Comparison of ENCODE assay signal across 18 cellular contexts in genomic region chr5:137234973-137235943, GRCh38.
DNase-seq lines count a peak whose midpoint lies in the region; ATAC-seq and TF ChIP-seq lines count a peak whose summit lies in the region.
"Had no signal": no experiment of that assay in that cellular context is flagged by ENCODE, and none has a peak within 500 bp of the region (broad histone marks: within the 10 kb centered on the region; RNA-seq: fewer than 3 reads in every experiment).

No MANE protein-coding gene starts in this region.

- BruUV-seq in mammary epithelial cell (replicated peaks; lab: Mats Ljungman, UMichigan) = TSS peak; percentile 76

- H3K9me3 ChIP-seq in mammary epithelial cell (replicated peaks; ENCODE audit: insufficient read depth, low read length) = no peaks in the 10 kb centered on the region
- H3K9me3 ChIP-seq: adrenal gland, neutrophil, testis had no signal

- TF ChIP-seq CTCF in mammary epithelial cell (conservative IDR thresholded peaks at IDR 0.05 in 1 of 2, IDR thresholded peaks at IDR 0.05 in 1 of 2; ENCODE audit: extremely low read depth in 1 of 2, insufficient read depth in 1 of 2, low read depth in 1 of 2, low read length in 2 of 2) = peak; percentile 15 to 21

- dilution Hi-C loops in mammary epithelial cell (cut with HindIII; ENCODE audit: low sequenced_read_pairs) = no loop called here

- WGBS in mammary epithelial cell (ENCODE audit: low coverage, missing lambda C conversion rate) = 41% methylated on average over 10 of the region's 10 CpGs

- peak overlapping the region; percentile 27 for H3K4me2 ChIP-seq in mammary epithelial cell (ENCODE audit: insufficient read depth, low read depth, low read length)

- peak overlapping the region; percentile 17 for H2AFZ ChIP-seq in mammary epithelial cell (ENCODE audit: low read depth, low read length)

- H4K20me1 ChIP-seq in mammary epithelial cell (ENCODE audit: insufficient read depth, low read length) = no peaks in the 10 kb centered on the region

- H3K36me3 ChIP-seq in mammary epithelial cell (ENCODE audit: insufficient read depth, low read length) = no peaks in the 10 kb centered on the region
- H3K36me3 ChIP-seq: adrenal gland, neutrophil, WERI-Rb-1 had no signal

- H3K9me3 Mint-ChIP-seq in stimulated activated naive CD8-positive, alpha-beta T cell treated with anti-CD3 and anti-CD28 coated beads, Interleukin-15, amount 100 ng/mL, for 72 hours = no peaks in the 10 kb centered on the region
- H3K9me3 Mint-ChIP-seq: activated T-helper 17 cell treated with anti-CD3 and anti-CD28 coated beads, Interleukin-2, amount 50 U/mL, for 72 hours had no signal

- H3K27ac Mint-ChIP-seq in stimulated activated naive CD8-positive, alpha-beta T cell treated with anti-CD3 and anti-CD28 coated beads, Interleukin-15, amount 100 ng/mL, for 72 hours = peak overlapping the region in 1 of 2 donors; percentile 20
- H3K27ac Mint-ChIP-seq: activated T-helper 17 cell treated with anti-CD3 and anti-CD28 coated beads, Interleukin-2, amount 50 U/mL, for 72 hours; CD4-positive, CD25-positive, alpha-beta regulatory T cell had no signal

- H3K27me3 ChIP-seq in mammary epithelial cell (ENCODE audit: insufficient read depth, low read length) = no peaks in the 10 kb centered on the region
- H3K27me3 ChIP-seq: adrenal gland, neutrophil, testis had no signal

- in situ Hi-C loops in mammary epithelial cell (cut with MboI; ENCODE audit: low sequenced_read_pairs in 2 of 2) = no loop called here

- intact Hi-C loops in mammary epithelial cell (cut with micrococcal nuclease) = loop anchor here (2.0 kb wide), 1 partner anchor 76 kb away; no protein-coding TSS in a partner anchor

- CTCF ChIA-PET in mammary epithelial cell (lab: Charles Lee; ENCODE audit: low non-redundant PET) = no interaction called here

- H3K4me1 Mint-ChIP-seq in stimulated activated naive CD8-positive, alpha-beta T cell treated with anti-CD3 and anti-CD28 coated beads, Interleukin-15, amount 100 ng/mL, for 72 hours = no peaks in the 10 kb centered on the region
- H3K4me1 Mint-ChIP-seq: activated T-helper 17 cell treated with anti-CD3 and anti-CD28 coated beads, Interleukin-2, amount 50 U/mL, for 72 hours; CD4-positive, CD25-positive, alpha-beta regulatory T cell had no signal

- DNase-seq in stimulated activated naive CD8-positive, alpha-beta T cell treated with anti-CD3 and anti-CD28 coated beads, Interleukin-15, amount 100 ng/mL, for 72 hours = no peak
- no peak for DNase-seq in stimulated activated naive CD8-positive, alpha-beta T cell treated with anti-CD3 and anti-CD28 coated beads, Interleukin-15, Interleukin-2, amounts not matched to agents 100 U/mL and 50 U/mL, for 24 hours
- DNase-seq in mammary epithelial cell (peak; percentile 98), NCI-H2081 treated with DMSO at 0.1 percent for 48 hours (lab: John Stamatoyannopoulos, UW) (no peak), NCI-H1105 treated with DMSO at 0.1 percent for 48 hours (lab: John Stamatoyannopoulos, UW) (no peak), RPMI8226 (no peak), RKO (ENCODE audit: low spot score) (no peak)
- DNase-seq: activated CD8-positive, alpha-beta memory T cell treated with anti-CD3 and anti-CD28 coated beads for 24 hours; adrenal gland; CD4-positive, CD25-positive, alpha-beta regulatory T cell; islet precursor cell; midbrain; testis; WERI-Rb-1 had no signal

- H3K4me1 ChIP-seq in mammary epithelial cell (ENCODE audit: insufficient read depth, low read length) = peaks cover 39% of the 10 kb centered on the region
- H3K4me1 ChIP-seq: adrenal gland, testis had no signal

- H3K79me2 ChIP-seq in mammary epithelial cell (ENCODE audit: insufficient read depth, low read length) = no peaks in the 10 kb centered on the region

- peak overlapping the region; percentile 25 for H3K9ac ChIP-seq in mammary epithelial cell (ENCODE audit: insufficient read depth, low read length)

- ATAC-seq in stimulated activated naive CD8-positive, alpha-beta T cell treated with anti-CD3 and anti-CD28 coated beads, Interleukin-15, amount 100 ng/mL, for 72 hours = peak; percentile 15
- no peak for ATAC-seq in stimulated activated naive CD8-positive, alpha-beta T cell treated with anti-CD3 and anti-CD28 coated beads, Interleukin-15, Interleukin-2, amounts not matched to agents 100 U/mL and 50 U/mL, for 24 hours
- peak; percentile 69 for ATAC-seq in HG03565 (IDR thresholded peaks at IDR 0.05; ENCODE audit: unreplicated experiment)
- ATAC-seq: activated T-helper 17 cell treated with anti-CD3 and anti-CD28 coated beads, Interleukin-2, amount 50 U/mL, for 72 hours; sciatic nerve had no signal

- peak overlapping the region; percentile 89 for H3K27ac ChIP-seq in mammary epithelial cell (ENCODE audit: insufficient read depth, low read depth, low read length)
- H3K27ac ChIP-seq: adrenal gland, neutrophil, testis, WERI-Rb-1 had no signal

- H3K27me3 Mint-ChIP-seq in stimulated activated naive CD8-positive, alpha-beta T cell treated with anti-CD3 and anti-CD28 coated beads, Interleukin-15, amount 100 ng/mL, for 72 hours = peaks cover 9% of the 10 kb centered on the region
- H3K27me3 Mint-ChIP-seq: CD4-positive, CD25-positive, alpha-beta regulatory T cell had no signal

- no peak overlapping the region for H3K4me3 Mint-ChIP-seq in stimulated activated naive CD8-positive, alpha-beta T cell treated with anti-CD3 and anti-CD28 coated beads, Interleukin-15, amount 100 ng/mL, for 72 hours
- H3K4me3 Mint-ChIP-seq: activated T-helper 17 cell treated with anti-CD3 and anti-CD28 coated beads, Interleukin-2, amount 50 U/mL, for 72 hours; CD4-positive, CD25-positive, alpha-beta regulatory T cell had no signal

- no peak overlapping the region for H3K4me3 ChIP-seq in mammary epithelial cell (replicated peaks in 1 of 3; ENCODE audit: insufficient read depth in 1 of 3, low read depth in 2 of 3, low read length in 3 of 3)
- H3K4me3 ChIP-seq: adrenal gland, testis had no signal
